In the genomic region with DNA sequence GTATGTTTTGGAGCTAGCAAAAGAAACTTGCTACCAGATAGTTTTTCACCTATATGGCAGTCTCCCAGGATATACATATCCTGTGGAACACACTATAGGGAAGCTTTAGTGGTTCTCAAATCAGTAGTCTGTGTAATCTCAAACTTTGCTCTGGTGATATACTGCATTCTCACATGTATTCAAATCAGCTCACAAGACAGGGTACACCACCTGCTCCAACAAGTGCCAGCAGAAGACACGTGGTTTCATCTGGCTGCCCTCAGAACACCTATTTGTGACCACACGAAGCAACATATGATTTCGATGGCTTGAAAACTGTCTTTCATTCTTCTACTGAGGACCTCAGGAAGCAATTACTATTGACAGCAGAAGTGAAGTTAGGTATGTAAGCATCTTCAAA, we compare ENCODE assay signal across 1 cellular context.
TF ChIP-seq lines count a peak whose summit lies in the region.

No MANE protein-coding gene starts in this region.

TF ChIP-seq in A549, 52 proteins besides CTCF, POLR2A, EP300 and RAD21 (continued from another document):
- TF ChIP-seq, protein P1, sequence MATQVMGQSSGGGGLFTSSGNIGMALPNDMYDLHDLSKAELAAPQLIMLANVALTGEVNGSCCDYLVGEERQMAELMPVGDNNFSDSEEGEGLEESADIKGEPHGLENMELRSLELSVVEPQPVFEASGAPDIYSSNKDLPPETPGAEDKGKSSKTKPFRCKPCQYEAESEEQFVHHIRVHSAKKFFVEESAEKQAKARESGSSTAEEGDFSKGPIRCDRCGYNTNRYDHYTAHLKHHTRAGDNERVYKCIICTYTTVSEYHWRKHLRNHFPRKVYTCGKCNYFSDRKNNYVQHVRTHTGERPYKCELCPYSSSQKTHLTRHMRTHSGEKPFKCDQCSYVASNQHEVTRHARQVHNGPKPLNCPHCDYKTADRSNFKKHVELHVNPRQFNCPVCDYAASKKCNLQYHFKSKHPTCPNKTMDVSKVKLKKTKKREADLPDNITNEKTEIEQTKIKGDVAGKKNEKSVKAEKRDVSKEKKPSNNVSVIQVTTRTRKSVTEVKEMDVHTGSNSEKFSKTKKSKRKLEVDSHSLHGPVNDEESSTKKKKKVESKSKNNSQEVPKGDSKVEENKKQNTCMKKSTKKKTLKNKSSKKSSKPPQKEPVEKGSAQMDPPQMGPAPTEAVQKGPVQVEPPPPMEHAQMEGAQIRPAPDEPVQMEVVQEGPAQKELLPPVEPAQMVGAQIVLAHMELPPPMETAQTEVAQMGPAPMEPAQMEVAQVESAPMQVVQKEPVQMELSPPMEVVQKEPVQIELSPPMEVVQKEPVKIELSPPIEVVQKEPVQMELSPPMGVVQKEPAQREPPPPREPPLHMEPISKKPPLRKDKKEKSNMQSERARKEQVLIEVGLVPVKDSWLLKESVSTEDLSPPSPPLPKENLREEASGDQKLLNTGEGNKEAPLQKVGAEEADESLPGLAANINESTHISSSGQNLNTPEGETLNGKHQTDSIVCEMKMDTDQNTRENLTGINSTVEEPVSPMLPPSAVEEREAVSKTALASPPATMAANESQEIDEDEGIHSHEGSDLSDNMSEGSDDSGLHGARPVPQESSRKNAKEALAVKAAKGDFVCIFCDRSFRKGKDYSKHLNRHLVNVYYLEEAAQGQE (IDR thresholded peaks at IDR 0.05): no peak
- TF ChIP-seq ZNF302 (CRISPR knock-in tag; IDR thresholded peaks at IDR 0.05) (no peak), NR3C1 (IDR thresholded peaks at IDR 0.05) (no peak)
